In the genomic region with DNA sequence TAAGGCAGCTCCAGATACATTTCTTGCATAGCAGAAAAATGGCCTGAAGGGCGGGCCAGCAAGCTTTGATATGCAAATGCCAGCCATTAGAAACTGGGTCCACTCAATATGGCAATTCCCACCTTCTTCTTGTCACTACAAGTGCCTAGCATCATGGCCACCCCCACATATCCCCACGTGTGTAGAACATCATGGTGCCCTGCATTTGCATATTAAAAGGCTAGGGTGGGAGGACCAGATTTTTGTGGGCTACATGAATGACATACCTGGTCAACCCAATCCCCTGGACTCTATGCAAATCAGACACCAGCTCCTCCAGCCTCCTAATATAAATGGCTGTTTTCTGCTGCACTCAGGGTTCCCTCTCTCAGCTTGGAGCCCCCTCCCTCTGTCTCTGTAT, we compare ENCODE assay signal across 22 cellular contexts. TPM values are rescaled to one million over a fixed set of nuclear protein-coding genes. Genes with fewer than 3 reads are reported as not detected.
"Had no signal": no experiment of that assay in that cellular context is flagged by ENCODE, and none has a peak within 500 bp of the region (broad histone marks: within the 10 kb centered on the region; RNA-seq: fewer than 3 reads in every experiment).

No MANE protein-coding gene starts in this region.

- H3K27me3 Mint-ChIP-seq: natural killer cell treated with Interleukin-12 subunit alpha and Interleukin-12 subunit beta and Interleukin-15 and Interleukin-18, amount 100 ng/mL, for 72 hours; progenitor cell of endocrine pancreas had no signal

- H3K36me3 ChIP-seq: pancreas, right lobe of liver, thoracic aorta, transverse colon had no signal

- DNase-seq: effector CD4-positive, alpha-beta T cell; foreskin melanocyte; left colon; mesenchymal stem cell; midbrain; occipital lobe; stimulated activated CD4-positive, alpha-beta T cell treated with anti-CD3 and anti-CD28 coated beads, Interleukin-2, amount 100 ng/mL, for 24 hours; stimulated activated CD4-positive, alpha-beta T cell treated with anti-CD3 and anti-CD28 coated beads, Interleukin-4, amount 100 ng/mL, for 4 hours; stimulated activated naive CD4-positive, alpha-beta T cell; stomach; transverse colon had no signal

- H3K4me3 ChIP-seq: lung, pancreas, right lobe of liver, stomach, transverse colon had no signal

- H3K9me3 ChIP-seq: pancreas had no signal

- H3K27ac ChIP-seq: pancreas, right lobe of liver, stomach, transverse colon had no signal

- H3K27ac Mint-ChIP-seq: progenitor cell of endocrine pancreas had no signal

- H3K27me3 ChIP-seq: heart left ventricle, pancreas, right lobe of liver, stomach, transverse colon had no signal

- H3K4me3 Mint-ChIP-seq: natural killer cell treated with Interleukin-12 subunit alpha and Interleukin-12 subunit beta and Interleukin-15 and Interleukin-18, amount 100 ng/mL, for 72 hours had no signal

RNA-seq across cellular contexts. Expression of gene PLN, which starts 31.7 kb away (rescaled TPM):
- total RNA-seq: chondrocyte; dermis microvascular lymphatic vessel endothelial cell; natural killer cell treated with Interleukin-12 subunit alpha and Interleukin-12 subunit beta and Interleukin-15 and Interleukin-18, amount 100 ng/mL, for 72 hours; renal cortical epithelial cell had no signal
- polyA plus RNA-seq: keratinocyte had no signal
